Comparison of ENCODE assay signal across 9 cellular contexts in the genomic region with DNA sequence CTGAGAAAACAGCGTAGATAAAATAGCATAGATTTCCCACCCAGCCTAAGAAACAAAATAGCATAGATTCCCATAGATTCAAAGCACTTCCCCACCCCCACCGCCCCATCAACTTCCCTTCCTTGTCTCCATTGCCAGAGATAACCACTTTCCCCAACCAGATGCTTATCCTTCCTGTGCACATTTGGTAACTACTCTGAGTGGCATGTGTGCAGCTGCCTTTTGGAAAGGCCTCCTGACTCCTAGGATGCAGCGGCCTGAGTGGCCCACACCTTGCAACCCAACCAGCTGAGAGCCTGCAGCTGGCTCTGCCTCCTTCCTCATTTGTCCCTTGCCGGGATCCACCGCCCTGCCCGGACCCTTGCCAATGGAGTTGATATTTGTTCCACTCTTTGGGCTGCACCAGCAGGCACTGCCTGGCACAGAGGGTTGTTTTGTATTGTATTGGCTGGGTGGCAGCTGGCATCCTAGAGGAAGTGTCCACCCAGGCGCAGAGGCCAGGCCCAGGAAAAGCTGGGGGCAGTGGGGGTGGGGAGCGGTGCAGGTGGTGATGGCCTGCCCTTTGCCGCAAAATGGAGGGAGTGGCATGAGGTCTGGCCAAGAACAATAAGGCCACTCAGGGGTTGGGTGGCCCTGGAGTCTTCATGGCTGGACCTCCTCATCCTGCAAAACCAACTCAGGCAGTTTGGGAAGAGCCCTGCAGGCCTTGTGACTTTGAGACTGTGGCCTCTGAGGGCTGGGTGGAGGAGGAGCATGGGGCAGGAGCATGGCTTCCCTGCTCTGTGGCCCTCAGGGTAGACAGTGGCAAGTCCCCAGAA. TPM values are rescaled to one million over a fixed set of nuclear protein-coding genes. Genes with fewer than 3 reads are reported as not detected.
DNase-seq lines count a peak whose midpoint lies in the region; ATAC-seq and TF ChIP-seq lines count a peak whose summit lies in the region.
"Had no signal": no experiment of that assay in that cellular context is flagged by ENCODE, and none has a peak within 500 bp of the region (broad histone marks: within the 10 kb centered on the region; RNA-seq: fewer than 3 reads in every experiment).

No MANE protein-coding gene starts in this region.

- H3K4me1 Mint-ChIP-seq in stimulated activated naive CD8-positive, alpha-beta T cell treated with anti-CD3 and anti-CD28 coated beads, Interleukin-15, Interleukin-2, amounts not matched to agents 100 ng/mL and 50 ng/mL, for 24 hours (ENCODE audit: low read depth) = peaks cover 34% of the 10 kb centered on the region
- H3K4me1 Mint-ChIP-seq in stimulated activated naive CD8-positive, alpha-beta T cell treated with anti-CD3 and anti-CD28 coated beads, Interleukin-15, amount 100 ng/mL, for 72 hours = peaks cover 82% of the 10 kb centered on the region
- peaks cover 18 to 19% of the 10 kb centered on the region in 2 donors for H3K4me1 Mint-ChIP-seq in effector memory CD8-positive, alpha-beta T cell (ENCODE audit: low read depth in 2 of 2)

- H3K4me3 Mint-ChIP-seq in stimulated activated naive CD8-positive, alpha-beta T cell treated with anti-CD3 and anti-CD28 coated beads, Interleukin-15, Interleukin-2, amounts not matched to agents 100 ng/mL and 50 ng/mL, for 24 hours = no peak overlapping the region
- no peak overlapping the region for H3K4me3 Mint-ChIP-seq in stimulated activated naive CD8-positive, alpha-beta T cell treated with anti-CD3 and anti-CD28 coated beads, Interleukin-15, amount 100 ng/mL, for 72 hours
- no peak overlapping the region for H3K4me3 Mint-ChIP-seq in effector memory CD8-positive, alpha-beta T cell

- H3K27me3 ChIP-seq in adipocyte (replicated peaks; ENCODE audit: control insufficient read depth, insufficient read depth, low read length) (no peaks in the 10 kb centered on the region), vagina (no peaks in the 10 kb centered on the region)

- ATAC-seq in stimulated activated naive CD8-positive, alpha-beta T cell treated with anti-CD3 and anti-CD28 coated beads, Interleukin-15, amount 100 ng/mL, for 72 hours = no peak
- ATAC-seq in HG02981 (IDR thresholded peaks at IDR 0.05; ENCODE audit: unreplicated experiment) = no peak
- ATAC-seq in effector memory CD8-positive, alpha-beta T cell (replicated peaks) = no peak

- H3K4me3 ChIP-seq in adipocyte (ENCODE audit: low read length) (no peak overlapping the region), vagina (no peak overlapping the region)

- peak overlapping the region; percentile 49 for H3K27ac Mint-ChIP-seq in stimulated activated naive CD8-positive, alpha-beta T cell treated with anti-CD3 and anti-CD28 coated beads, Interleukin-15, Interleukin-2, amounts not matched to agents 100 ng/mL and 50 ng/mL, for 24 hours
- peak overlapping the region in 1 of 2 donors; percentile 77 for H3K27ac Mint-ChIP-seq in stimulated activated naive CD8-positive, alpha-beta T cell treated with anti-CD3 and anti-CD28 coated beads, Interleukin-15, amount 100 ng/mL, for 72 hours
- no peak overlapping the region for H3K27ac Mint-ChIP-seq in effector memory CD8-positive, alpha-beta T cell

- peaks cover 15% of the 10 kb centered on the region for H3K36me3 ChIP-seq in adipocyte (ENCODE audit: control insufficient read depth, insufficient read depth, low read length, severe bottlenecking)
- H3K36me3 ChIP-seq in vagina = no peaks in the 10 kb centered on the region

- H3K4me1 ChIP-seq in adipocyte (ENCODE audit: control insufficient read depth, insufficient read depth, low read length) (peaks cover 48% of the 10 kb centered on the region), vagina (peaks cover 77% of the 10 kb centered on the region)

- peak overlapping the region; percentile 76 for H3K9ac ChIP-seq in adipocyte (ENCODE audit: low read length)

- TF ChIP-seq CTCF in vagina (IDR thresholded peaks at IDR 0.05) = no peak

- H3K27me3 Mint-ChIP-seq in stimulated activated naive CD8-positive, alpha-beta T cell treated with anti-CD3 and anti-CD28 coated beads, Interleukin-15, Interleukin-2, amounts not matched to agents 100 ng/mL and 50 ng/mL, for 24 hours = no peaks in the 10 kb centered on the region
- no peaks in the 10 kb centered on the region for H3K27me3 Mint-ChIP-seq in stimulated activated naive CD8-positive, alpha-beta T cell treated with anti-CD3 and anti-CD28 coated beads, Interleukin-15, amount 100 ng/mL, for 72 hours
- no peaks in the 10 kb centered on the region for H3K27me3 Mint-ChIP-seq in effector memory CD8-positive, alpha-beta T cell

- H3K27ac ChIP-seq in vagina = peak overlapping the region; percentile 73

- no peak for DNase-seq in stimulated activated naive CD8-positive, alpha-beta T cell treated with anti-CD3 and anti-CD28 coated beads, Interleukin-15, amount 100 ng/mL, for 72 hours
- DNase-seq in adipocyte (ENCODE audit: low read depth) (no peak), midbrain (lab: John Stamatoyannopoulos, UW) (peak; percentile 93), vagina (ENCODE audit: extremely low spot score in 2 of 2) (no peak), NCI-H82 treated with DMSO at 0.1 percent for 48 hours (lab: John Stamatoyannopoulos, UW; ENCODE audit: unreplicated experiment) (no peak)
- no peak for DNase-seq in effector memory CD8-positive, alpha-beta T cell
- DNase-seq: DMS79 treated with DMSO at 0.1 percent for 48 hours had no signal

- no peaks in the 10 kb centered on the region for H3K9me3 Mint-ChIP-seq in stimulated activated naive CD8-positive, alpha-beta T cell treated with anti-CD3 and anti-CD28 coated beads, Interleukin-15, Interleukin-2, amounts not matched to agents 100 ng/mL and 50 ng/mL, for 24 hours
- H3K9me3 Mint-ChIP-seq in stimulated activated naive CD8-positive, alpha-beta T cell treated with anti-CD3 and anti-CD28 coated beads, Interleukin-15, amount 100 ng/mL, for 72 hours = no peaks in the 10 kb centered on the region
- H3K9me3 Mint-ChIP-seq in effector memory CD8-positive, alpha-beta T cell = no peaks in the 10 kb centered on the region

- H3K36me3 Mint-ChIP-seq in stimulated activated naive CD8-positive, alpha-beta T cell treated with anti-CD3 and anti-CD28 coated beads, Interleukin-15, Interleukin-2, amounts not matched to agents 100 ng/mL and 50 ng/mL, for 24 hours (ENCODE audit: low read depth) = peaks cover 10% of the 10 kb centered on the region
- H3K36me3 Mint-ChIP-seq in effector memory CD8-positive, alpha-beta T cell (ENCODE audit: insufficient read depth) = peaks cover 8% of the 10 kb centered on the region

- intact Hi-C loops in vagina (cut with DNase I) = loop anchor here (2.0 to 5.0 kb wide), 4 partner anchors 41 to 61 kb away; no protein-coding TSS in a partner anchor

- TF ChIP-seq POLR2A in vagina (IDR thresholded peaks at IDR 0.05) = no peak

- H3K9me3 ChIP-seq in adipocyte (ENCODE audit: control insufficient read depth, low read length) = no peaks in the 10 kb centered on the region
- H3K9me3 ChIP-seq in vagina = no peaks in the 10 kb centered on the region

RNA-seq across cellular contexts. Expression of a gene that starts 4.9 kb away (rescaled TPM):
- total RNA-seq in vagina = 20.9 TPM

RNA-seq across cellular contexts. Expression of a gene that starts 19.3 kb away (rescaled TPM):
- 52.3 TPM for total RNA-seq in vagina

RNA-seq across cellular contexts. Expression of a gene that starts 41.8 kb away (rescaled TPM):
- total RNA-seq in vagina = 67.0 TPM

RNA-seq across cellular contexts. Expression of a gene that starts 52.7 kb away (rescaled TPM):
- total RNA-seq in vagina = 21.4 TPM
